Comparison of ENCODE assay signal across 10 cellular contexts in the genomic region with DNA sequence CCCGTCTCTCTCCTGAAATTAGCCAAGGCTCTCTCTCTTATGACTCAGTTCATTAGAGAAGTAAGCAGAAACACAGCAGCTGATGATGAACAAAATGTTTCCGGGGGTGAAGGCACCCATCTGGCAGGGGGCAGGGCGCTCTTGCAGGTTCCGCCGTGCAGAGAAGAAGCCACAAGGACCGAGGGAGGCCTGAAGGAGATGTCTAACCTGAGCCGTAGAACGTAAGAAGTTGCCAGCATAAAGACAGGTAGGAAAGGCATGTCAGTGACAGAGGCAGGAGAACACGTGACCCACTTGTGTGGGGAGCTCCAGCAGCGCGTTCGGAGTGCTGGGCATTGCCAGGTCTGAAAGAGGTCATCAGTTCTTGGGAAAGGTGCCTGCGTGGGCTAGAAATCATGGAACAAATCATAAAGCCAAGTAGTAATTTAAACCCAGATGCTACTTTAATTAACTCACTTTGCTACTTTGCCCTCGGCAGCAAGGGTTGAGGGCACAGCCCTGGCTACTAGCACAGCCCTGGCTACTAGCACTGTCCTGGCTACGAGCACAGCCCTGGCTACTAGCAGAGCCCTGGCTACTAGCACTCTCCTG.
DNase-seq lines count a peak whose midpoint lies in the region; ATAC-seq and TF ChIP-seq lines count a peak whose summit lies in the region.
"Had no signal": no experiment of that assay in that cellular context is flagged by ENCODE, and none has a peak within 500 bp of the region (broad histone marks: within the 10 kb centered on the region; RNA-seq: fewer than 3 reads in every experiment).

No MANE protein-coding gene starts in this region.

- H3K36me3 ChIP-seq in mesenchymal stem cell (ENCODE audit: control insufficient read depth in 1 of 2, insufficient read depth in 2 of 2, low read depth in 1 of 2, low read length in 2 of 2): peaks cover 15 to 25% of the 10 kb centered on the region in 2 experiments
- peaks cover 5% of the 10 kb centered on the region for H3K36me3 ChIP-seq in suprapubic skin

- peak overlapping the region; percentile 49 for H3K9ac ChIP-seq in mesenchymal stem cell (ENCODE audit: low read length)

- H3K27ac Mint-ChIP-seq in activated naive CD8-positive, alpha-beta T cell treated with anti-CD3 and anti-CD28 coated beads for 36 hours: peak overlapping the region; percentile 86

- no peak overlapping the region for H2BK120ac ChIP-seq in mesenchymal stem cell (ENCODE audit: low read depth, low read length)

- no peak for TF ChIP-seq CTCF in AG10803 (conservative IDR thresholded peaks at IDR 0.05; ENCODE audit: low read length)
- no peak for TF ChIP-seq CTCF in suprapubic skin (IDR thresholded peaks at IDR 0.05)

- peak overlapping the region; percentile 49 for H3K4me3 Mint-ChIP-seq in activated naive CD8-positive, alpha-beta T cell treated with anti-CD3 and anti-CD28 coated beads for 36 hours
- H3K4me3 Mint-ChIP-seq: nephron had no signal

- no peak overlapping the region for H3K4me2 ChIP-seq in mesenchymal stem cell (ENCODE audit: low read length, poor library complexity, severe bottlenecking)

- no peak overlapping the region for H4K91ac ChIP-seq in mesenchymal stem cell (ENCODE audit: low read length)

- H2BK5ac ChIP-seq in mesenchymal stem cell (ENCODE audit: low read depth, low read length, poor library complexity, severe bottlenecking): no peak overlapping the region

- H2AK5ac ChIP-seq in mesenchymal stem cell (ENCODE audit: low read length, severe bottlenecking): no peak overlapping the region

- ATAC-seq in GM21576 (IDR thresholded peaks at IDR 0.05; ENCODE audit: unreplicated experiment): no peak

- no peak overlapping the region for H4K8ac ChIP-seq in mesenchymal stem cell (ENCODE audit: low read length)

- no peak overlapping the region for H3K14ac ChIP-seq in mesenchymal stem cell (ENCODE audit: low read length in 2 of 2)

- H3K27me3 ChIP-seq in mesenchymal stem cell (ENCODE audit: control insufficient read depth in 1 of 2, insufficient read depth in 1 of 2, low read length in 2 of 2) (no peaks in the 10 kb centered on the region), suprapubic skin (no peaks in the 10 kb centered on the region)
- H3K27me3 ChIP-seq: SJSA1 had no signal

- WGBS in mesenchymal stem cell: 82% methylated on average over 15 of the region's 15 CpGs
- 64% methylated on average over 14 of the region's 15 CpGs for WGBS in suprapubic skin

- H3K4me1 Mint-ChIP-seq in activated naive CD8-positive, alpha-beta T cell treated with anti-CD3 and anti-CD28 coated beads for 36 hours: peaks cover 52% of the 10 kb centered on the region
- H3K4me1 Mint-ChIP-seq: nephron had no signal

- H2BK15ac ChIP-seq in mesenchymal stem cell (ENCODE audit: low read depth, poor library complexity, severe bottlenecking): no peak overlapping the region

- H3K4me3 ChIP-seq in AG10803 (ENCODE audit: low read length) (no peak overlapping the region), mesenchymal stem cell (ENCODE audit: insufficient read depth in 1 of 2, low read depth in 1 of 2, low read length in 2 of 2) (peak overlapping the region in 1 of 2 experiments; percentile 12), suprapubic skin (no peak overlapping the region)
- H3K4me3 ChIP-seq: SJSA1 had no signal

- no peak for TF ChIP-seq EP300 in suprapubic skin (IDR thresholded peaks at IDR 0.05)

- no peak overlapping the region for H2AFZ ChIP-seq in mesenchymal stem cell (ENCODE audit: low read depth, low read length)

- H3K79me1 ChIP-seq in mesenchymal stem cell (replicated peaks; ENCODE audit: low read length, poor library complexity, severe bottlenecking): peaks cover 30% of the 10 kb centered on the region

- H3K9me3 ChIP-seq in mesenchymal stem cell (ENCODE audit: control insufficient read depth, low read length) (peaks cover 4% of the 10 kb centered on the region), suprapubic skin (no peaks in the 10 kb centered on the region)
- H3K9me3 ChIP-seq: SJSA1 had no signal

- peaks cover 4% of the 10 kb centered on the region for H3K4me1 ChIP-seq in mesenchymal stem cell (ENCODE audit: control insufficient read depth, insufficient read depth, low read depth, low read length)
- no peaks in the 10 kb centered on the region for H3K4me1 ChIP-seq in suprapubic skin

- DNase-seq in AG10803 (ENCODE audit: low read depth) (peak; percentile 53), NCI-H187 (lab: John Stamatoyannopoulos, UW) (peak; percentile 25 to 37), mesenchymal stem cell (peak; percentile 46), suprapubic skin (ENCODE audit: low spot score in 2 of 2) (no peak), NCI-H748 treated with DMSO at 0.1 percent for 48 hours (lab: John Stamatoyannopoulos, UW) (no peak), OCI-M2 (lab: John Stamatoyannopoulos, UW; ENCODE audit: unreplicated experiment) (no peak)
- peak; percentile 59 for DNase-seq in activated naive CD8-positive, alpha-beta T cell treated with anti-CD3 and anti-CD28 coated beads for 36 hours

- no peaks in the 10 kb centered on the region for H3K27me3 Mint-ChIP-seq in activated naive CD8-positive, alpha-beta T cell treated with anti-CD3 and anti-CD28 coated beads for 36 hours

- H3K27ac ChIP-seq in mesenchymal stem cell (ENCODE audit: low read length, poor library complexity, severe bottlenecking): no peak overlapping the region
- H3K27ac ChIP-seq in suprapubic skin: no peak overlapping the region
- H3K27ac ChIP-seq: SJSA1 had no signal

- H3K18ac ChIP-seq in mesenchymal stem cell (ENCODE audit: low read depth in 1 of 2, low read length in 2 of 2): no peak overlapping the region

- H2BK12ac ChIP-seq in mesenchymal stem cell (ENCODE audit: low read length in 2 of 2): peak overlapping the region in 1 of 2 experiments; percentile 15

- peaks cover 50% of the 10 kb centered on the region for H3K36me3 Mint-ChIP-seq in activated naive CD8-positive, alpha-beta T cell treated with anti-CD3 and anti-CD28 coated beads for 36 hours

- H3K4ac ChIP-seq in mesenchymal stem cell (ENCODE audit: low read depth in 1 of 2, low read length in 2 of 2): no peak overlapping the region

- TF ChIP-seq POLR2A in suprapubic skin (IDR thresholded peaks at IDR 0.05): no peak

- H3K9me3 Mint-ChIP-seq in activated naive CD8-positive, alpha-beta T cell treated with anti-CD3 and anti-CD28 coated beads for 36 hours: peaks cover 9% of the 10 kb centered on the region
- H3K9me3 Mint-ChIP-seq: nephron had no signal

- H3K23ac ChIP-seq in mesenchymal stem cell (ENCODE audit: low read length in 2 of 2): no peak overlapping the region

Comparison
In these comparisons a context has a peak if more than half of its experiments do, and no peak if none do; other contexts are left out.
1. DNase-seq: peak in AG10803 (single experiment), NCI-H187 (2 of 2), activated naive CD8-positive, alpha-beta T cell treated with anti-CD3 and anti-CD28 coated beads for 36 hours (single experiment) and mesenchymal stem cell (single experiment); none in suprapubic skin (0 of 2), NCI-H748 treated with DMSO at 0.1 percent for 48 hours (single experiment) and OCI-M2 (single experiment).